ENCODE assay signal across 1 cellular context in the genomic region with DNA sequence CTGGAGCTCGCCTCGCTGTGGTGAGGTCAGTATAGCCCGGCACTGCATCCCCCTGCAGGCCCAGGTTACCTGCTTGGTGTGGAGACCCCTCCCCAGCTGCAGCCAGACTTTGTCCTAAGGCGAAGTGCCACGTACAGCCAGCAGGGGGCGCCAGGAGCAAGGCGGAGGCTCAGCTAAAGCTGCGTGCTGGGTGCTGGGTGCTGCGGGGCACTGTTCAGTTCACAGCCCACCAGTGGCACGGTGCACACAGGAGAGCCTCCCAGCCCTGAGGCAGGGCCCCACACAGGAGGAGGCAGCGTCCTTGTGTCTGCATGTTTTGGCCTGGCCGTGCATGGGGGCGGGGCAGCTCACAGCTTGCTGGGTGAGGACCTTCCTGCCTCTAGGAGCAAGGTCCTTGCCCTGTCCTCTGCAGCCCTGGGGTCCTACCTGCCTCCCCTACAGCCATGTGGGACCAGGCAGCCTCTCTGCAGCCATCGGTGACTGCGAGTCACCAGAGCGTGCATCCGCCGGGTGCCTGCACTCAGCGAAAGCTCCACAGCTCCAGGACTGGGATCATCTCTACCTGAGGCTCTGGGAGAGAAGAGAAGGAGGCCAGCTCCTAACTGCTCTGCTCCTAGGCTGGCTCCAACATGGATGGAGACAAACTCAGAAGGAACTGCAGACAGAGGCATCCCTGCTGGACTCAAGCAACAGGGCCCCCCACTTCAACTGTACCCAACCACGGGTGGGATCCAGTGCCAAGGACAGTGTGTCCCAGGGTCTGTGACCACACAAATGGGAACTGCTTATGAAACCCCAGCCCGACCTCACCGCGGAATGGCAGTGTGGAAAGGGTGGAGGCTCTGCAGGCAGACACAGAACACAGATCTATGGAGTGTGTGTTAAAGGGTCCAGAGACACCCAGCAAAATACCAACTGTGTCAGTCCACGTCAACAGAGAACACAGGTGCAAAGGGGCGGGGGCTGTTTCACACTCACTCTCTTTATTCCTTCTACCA.
TF ChIP-seq lines count a peak whose summit lies in the region.

No MANE protein-coding gene starts in this region.

TF ChIP-seq in HepG2, 621 proteins besides CTCF, POLR2A, EP300 and RAD21 (continued from another document and continues in another):
- TF ChIP-seq ZSCAN31 (CRISPR knock-in tag; IDR thresholded peaks at IDR 0.05; ENCODE audit: low read depth): peak; percentile 99
- TF ChIP-seq RFX3 (CRISPR knock-in tag; IDR thresholded peaks at IDR 0.05): no peak
- peak; percentile 98 for TF ChIP-seq PHF21A (CRISPR knock-in tag; IDR thresholded peaks at IDR 0.05)
- TF ChIP-seq ZNF180 (CRISPR knock-in tag; IDR thresholded peaks at IDR 0.05; ENCODE audit: borderline replicate concordance, low read depth): no peak
- TF ChIP-seq YY1 (IDR thresholded peaks at IDR 0.05; ENCODE audit: insufficient read depth, insufficient replicate concordance, low read depth, low read length): no peak
- TF ChIP-seq, protein P1, sequence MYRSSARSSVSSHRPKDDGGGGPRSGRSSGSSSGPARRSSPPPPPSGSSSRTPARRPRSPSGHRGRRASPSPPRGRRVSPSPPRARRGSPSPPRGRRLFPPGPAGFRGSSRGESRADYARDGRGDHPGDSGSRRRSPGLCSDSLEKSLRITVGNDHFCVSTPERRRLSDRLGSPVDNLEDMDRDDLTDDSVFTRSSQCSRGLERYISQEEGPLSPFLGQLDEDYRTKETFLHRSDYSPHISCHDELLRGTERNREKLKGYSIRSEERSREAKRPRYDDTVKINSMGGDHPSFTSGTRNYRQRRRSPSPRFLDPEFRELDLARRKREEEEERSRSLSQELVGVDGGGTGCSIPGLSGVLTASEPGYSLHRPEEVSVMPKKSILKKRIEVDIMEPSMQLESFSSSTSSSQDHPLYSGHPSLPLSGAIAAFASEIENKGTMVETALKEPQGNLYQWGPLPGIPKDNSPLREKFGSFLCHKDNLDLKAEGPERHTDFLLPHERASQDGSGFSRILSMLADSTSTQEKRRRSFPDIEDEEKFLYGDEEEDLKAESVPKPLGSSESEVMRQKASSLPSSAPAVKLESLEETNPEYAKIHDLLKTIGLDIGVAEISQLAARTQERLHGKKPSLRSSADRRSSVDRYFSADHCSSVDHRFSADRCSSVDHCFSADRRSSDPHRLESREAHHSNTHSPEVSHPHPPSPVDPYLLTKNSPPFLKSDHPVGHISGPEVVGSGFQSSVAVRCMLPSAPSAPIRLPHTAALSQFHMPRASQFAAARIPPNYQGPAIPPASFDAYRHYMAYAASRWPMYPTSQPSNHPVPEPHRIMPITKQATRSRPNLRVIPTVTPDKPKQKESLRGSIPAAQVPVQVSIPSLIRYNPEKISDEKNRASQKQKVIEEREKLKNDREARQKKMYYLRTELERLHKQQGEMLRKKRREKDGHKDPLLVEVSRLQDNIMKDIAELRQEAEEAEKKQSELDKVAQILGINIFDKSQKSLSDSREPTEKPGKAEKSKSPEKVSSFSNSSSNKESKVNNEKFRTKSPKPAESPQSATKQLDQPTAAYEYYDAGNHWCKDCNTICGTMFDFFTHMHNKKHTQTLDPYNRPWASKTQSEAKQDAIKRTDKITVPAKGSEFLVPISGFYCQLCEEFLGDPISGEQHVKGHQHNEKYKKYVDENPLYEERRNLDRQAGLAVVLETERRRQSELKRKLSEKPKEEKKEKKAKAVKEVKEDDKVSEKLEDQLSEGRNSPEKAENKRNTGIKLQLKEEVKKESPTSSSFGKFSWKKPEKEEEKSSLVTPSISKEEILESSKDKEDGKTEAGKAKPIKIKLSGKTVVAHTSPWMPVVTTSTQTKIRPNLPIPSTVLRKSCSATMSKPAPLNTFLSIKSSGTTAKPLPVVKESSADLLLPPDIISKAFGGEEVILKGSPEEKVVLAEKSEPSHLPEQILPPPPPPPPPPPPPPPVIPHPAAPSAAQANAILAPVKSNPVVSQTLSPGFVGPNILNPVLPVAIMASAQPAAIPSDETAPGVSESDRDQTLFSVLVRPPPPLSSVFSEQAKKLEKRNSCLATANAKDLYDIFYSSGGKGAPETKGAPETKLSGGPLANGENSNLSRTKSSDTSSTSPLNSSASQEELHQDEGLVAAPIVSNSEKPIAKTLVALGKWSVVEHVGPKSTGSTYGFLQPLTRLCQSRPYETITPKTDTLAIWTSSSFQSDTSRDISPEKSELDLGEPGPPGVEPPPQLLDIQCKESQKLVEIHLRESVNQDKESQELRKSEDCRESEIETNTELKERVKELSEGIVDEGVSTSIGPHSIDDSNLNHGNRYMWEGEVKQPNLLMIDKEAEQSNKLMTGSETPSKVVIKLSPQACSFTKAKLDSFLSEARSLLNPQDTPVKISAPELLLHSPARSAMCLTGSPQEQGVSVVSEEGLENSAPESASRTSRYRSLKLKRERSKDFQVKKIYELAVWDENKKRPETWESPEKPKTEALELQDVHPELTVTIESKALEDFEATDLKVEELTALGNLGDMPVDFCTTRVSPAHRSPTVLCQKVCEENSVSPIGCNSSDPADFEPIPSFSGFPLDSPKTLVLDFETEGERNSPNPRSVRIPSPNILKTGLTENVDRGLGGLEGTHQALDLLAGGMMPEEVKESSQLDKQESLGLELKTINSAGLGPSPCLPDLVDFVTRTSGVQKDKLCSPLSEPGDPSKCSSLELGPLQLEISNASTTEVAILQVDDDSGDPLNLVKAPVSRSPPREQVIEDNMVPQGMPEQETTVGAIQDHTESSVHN (CRISPR knock-in tag; IDR thresholded peaks at IDR 0.05): peak; percentile 97
- no peak for TF ChIP-seq TEF (CRISPR knock-in tag; IDR thresholded peaks at IDR 0.05)
- peak; percentile 80 for TF ChIP-seq ATF7-NPFF (CRISPR knock-in tag; IDR thresholded peaks at IDR 0.05; ENCODE audit: low read depth)
- peak; percentile 86 for TF ChIP-seq MED8 (CRISPR knock-in tag; IDR thresholded peaks at IDR 0.05; ENCODE audit: insufficient replicate concordance)
- no peak for TF ChIP-seq CSRNP1 (CRISPR knock-in tag; IDR thresholded peaks at IDR 0.05)
- peak; percentile 86; the same call in 1 of the 2 replicates for TF ChIP-seq SOX5 (CRISPR knock-in tag; IDR thresholded peaks at IDR 0.05; ENCODE audit: borderline replicate concordance)
- 0 out of 2 replicates have a peak, but pooled peaks have one; percentile 10 for TF ChIP-seq GLI4 (CRISPR knock-in tag; IDR thresholded peaks at IDR 0.05; ENCODE audit: borderline replicate concordance)
- TF ChIP-seq ZFP36 (IDR thresholded peaks at IDR 0.05; ENCODE audit: borderline replicate concordance, low read depth, low read length, partially characterized antibody): peak; percentile 21
- TF ChIP-seq ZBED4 (CRISPR knock-in tag; IDR thresholded peaks at IDR 0.05; ENCODE audit: borderline replicate concordance): peak; percentile 39; the same call in 1 of the 2 replicates
- TF ChIP-seq ZFP1 (CRISPR knock-in tag; IDR thresholded peaks at IDR 0.05): 0 out of 2 replicates have a peak, but pooled peaks have one; percentile 49
- TF ChIP-seq, protein P2, sequence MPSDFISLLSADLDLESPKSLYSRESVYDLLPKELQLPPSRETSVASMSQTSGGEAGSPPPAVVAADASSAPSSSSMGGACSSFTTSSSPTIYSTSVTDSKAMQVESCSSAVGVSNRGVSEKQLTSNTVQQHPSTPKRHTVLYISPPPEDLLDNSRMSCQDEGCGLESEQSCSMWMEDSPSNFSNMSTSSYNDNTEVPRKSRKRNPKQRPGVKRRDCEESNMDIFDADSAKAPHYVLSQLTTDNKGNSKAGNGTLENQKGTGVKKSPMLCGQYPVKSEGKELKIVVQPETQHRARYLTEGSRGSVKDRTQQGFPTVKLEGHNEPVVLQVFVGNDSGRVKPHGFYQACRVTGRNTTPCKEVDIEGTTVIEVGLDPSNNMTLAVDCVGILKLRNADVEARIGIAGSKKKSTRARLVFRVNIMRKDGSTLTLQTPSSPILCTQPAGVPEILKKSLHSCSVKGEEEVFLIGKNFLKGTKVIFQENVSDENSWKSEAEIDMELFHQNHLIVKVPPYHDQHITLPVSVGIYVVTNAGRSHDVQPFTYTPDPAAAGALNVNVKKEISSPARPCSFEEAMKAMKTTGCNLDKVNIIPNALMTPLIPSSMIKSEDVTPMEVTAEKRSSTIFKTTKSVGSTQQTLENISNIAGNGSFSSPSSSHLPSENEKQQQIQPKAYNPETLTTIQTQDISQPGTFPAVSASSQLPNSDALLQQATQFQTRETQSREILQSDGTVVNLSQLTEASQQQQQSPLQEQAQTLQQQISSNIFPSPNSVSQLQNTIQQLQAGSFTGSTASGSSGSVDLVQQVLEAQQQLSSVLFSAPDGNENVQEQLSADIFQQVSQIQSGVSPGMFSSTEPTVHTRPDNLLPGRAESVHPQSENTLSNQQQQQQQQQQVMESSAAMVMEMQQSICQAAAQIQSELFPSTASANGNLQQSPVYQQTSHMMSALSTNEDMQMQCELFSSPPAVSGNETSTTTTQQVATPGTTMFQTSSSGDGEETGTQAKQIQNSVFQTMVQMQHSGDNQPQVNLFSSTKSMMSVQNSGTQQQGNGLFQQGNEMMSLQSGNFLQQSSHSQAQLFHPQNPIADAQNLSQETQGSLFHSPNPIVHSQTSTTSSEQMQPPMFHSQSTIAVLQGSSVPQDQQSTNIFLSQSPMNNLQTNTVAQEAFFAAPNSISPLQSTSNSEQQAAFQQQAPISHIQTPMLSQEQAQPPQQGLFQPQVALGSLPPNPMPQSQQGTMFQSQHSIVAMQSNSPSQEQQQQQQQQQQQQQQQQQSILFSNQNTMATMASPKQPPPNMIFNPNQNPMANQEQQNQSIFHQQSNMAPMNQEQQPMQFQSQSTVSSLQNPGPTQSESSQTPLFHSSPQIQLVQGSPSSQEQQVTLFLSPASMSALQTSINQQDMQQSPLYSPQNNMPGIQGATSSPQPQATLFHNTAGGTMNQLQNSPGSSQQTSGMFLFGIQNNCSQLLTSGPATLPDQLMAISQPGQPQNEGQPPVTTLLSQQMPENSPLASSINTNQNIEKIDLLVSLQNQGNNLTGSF (CRISPR knock-in tag; IDR thresholded peaks at IDR 0.05): no peak
- TF ChIP-seq, protein P3, sequence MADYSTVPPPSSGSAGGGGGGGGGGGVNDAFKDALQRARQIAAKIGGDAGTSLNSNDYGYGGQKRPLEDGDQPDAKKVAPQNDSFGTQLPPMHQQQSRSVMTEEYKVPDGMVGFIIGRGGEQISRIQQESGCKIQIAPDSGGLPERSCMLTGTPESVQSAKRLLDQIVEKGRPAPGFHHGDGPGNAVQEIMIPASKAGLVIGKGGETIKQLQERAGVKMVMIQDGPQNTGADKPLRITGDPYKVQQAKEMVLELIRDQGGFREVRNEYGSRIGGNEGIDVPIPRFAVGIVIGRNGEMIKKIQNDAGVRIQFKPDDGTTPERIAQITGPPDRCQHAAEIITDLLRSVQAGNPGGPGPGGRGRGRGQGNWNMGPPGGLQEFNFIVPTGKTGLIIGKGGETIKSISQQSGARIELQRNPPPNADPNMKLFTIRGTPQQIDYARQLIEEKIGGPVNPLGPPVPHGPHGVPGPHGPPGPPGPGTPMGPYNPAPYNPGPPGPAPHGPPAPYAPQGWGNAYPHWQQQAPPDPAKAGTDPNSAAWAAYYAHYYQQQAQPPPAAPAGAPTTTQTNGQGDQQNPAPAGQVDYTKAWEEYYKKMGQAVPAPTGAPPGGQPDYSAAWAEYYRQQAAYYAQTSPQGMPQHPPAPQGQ (CRISPR knock-in tag; IDR thresholded peaks at IDR 0.05; ENCODE audit: borderline replicate concordance): no peak; the same call in 1 of the 2 replicates
- peak; percentile 95 for TF ChIP-seq PATZ1 (CRISPR knock-in tag; IDR thresholded peaks at IDR 0.05)
